In genomic region chr2:159513745-159514144, GRCh38 we compare ENCODE assay signal across 1 cellular context.
TF ChIP-seq lines count a peak whose summit lies in the region.

No MANE protein-coding gene starts in this region.

TF ChIP-seq in GM12878, 131 proteins besides CTCF, POLR2A, EP300 and RAD21:
- no peak for TF ChIP-seq SMAD5 (IDR thresholded peaks at IDR 0.05; ENCODE audit: low read depth)
- TF ChIP-seq CHD2 (IDR thresholded peaks at IDR 0.05; ENCODE audit: borderline replicate concordance, low read depth, low read length) = no peak
- TF ChIP-seq ZBTB11 (CRISPR knock-in tag; IDR thresholded peaks at IDR 0.05) = no peak
- no peak for TF ChIP-seq GATAD2B (conservative IDR thresholded peaks at IDR 0.05; ENCODE audit: low read depth)
- TF ChIP-seq SMC3 (IDR thresholded peaks at IDR 0.05; ENCODE audit: borderline replicate concordance, low read length) = no peak
- no peak for TF ChIP-seq ZSCAN29 (IDR thresholded peaks at IDR 0.05)
- TF ChIP-seq KLF5 (IDR thresholded peaks at IDR 0.05; ENCODE audit: partially characterized antibody) = no peak
- TF ChIP-seq POU2F2 (IDR thresholded peaks at IDR 0.05; ENCODE audit: borderline replicate concordance, low read depth, low read length) = no peak
- TF ChIP-seq MTA2 (IDR thresholded peaks at IDR 0.05; ENCODE audit: low read depth) = no peak
- TF ChIP-seq JUNB (IDR thresholded peaks at IDR 0.05) = no peak
- TF ChIP-seq PRDM15 (CRISPR knock-in tag; IDR thresholded peaks at IDR 0.05) = no peak
- no peak for TF ChIP-seq YBX1 (IDR thresholded peaks at IDR 0.05)
- TF ChIP-seq BRCA1 (IDR thresholded peaks at IDR 0.05; ENCODE audit: low read depth, low read length) = no peak
- no peak for TF ChIP-seq CBX5 (IDR thresholded peaks at IDR 0.05; ENCODE audit: low read depth)
- no peak for TF ChIP-seq MYB (IDR thresholded peaks at IDR 0.05; ENCODE audit: borderline replicate concordance, low read depth, low read length)
- TF ChIP-seq KDM1A (IDR thresholded peaks at IDR 0.05; ENCODE audit: borderline replicate concordance) = no peak
